14 cellular contexts compared by ENCODE assay signal in genomic region chr15:93861413-93861812, GRCh38.
DNase-seq lines count a peak whose midpoint lies in the region; ATAC-seq, FAIRE-seq and TF ChIP-seq lines count a peak whose summit lies in the region.
"Had no signal": no experiment of that assay in that cellular context is flagged by ENCODE, and none has a peak within 500 bp of the region (broad histone marks: within the 10 kb centered on the region; RNA-seq: fewer than 3 reads in every experiment).

No MANE protein-coding gene starts in this region.

- no peaks in the 10 kb centered on the region for H3K9me3 Mint-ChIP-seq in activated T-helper 2 cell treated with anti-CD3 and anti-CD28 coated beads, Interferon-gamma antibody, Interleukin-2, Interleukin-4, amounts not matched to agents 10 μg/mL and 5 μg/mL and 100 μg/mL, durations not matched to agents 14 hours and 24 hours and 36 hours
- H3K9me3 Mint-ChIP-seq: activated T-helper 1 cell treated with anti-CD3 and anti-CD28 coated beads, Interleukin-12 subunit alpha, Interleukin-12 subunit beta, Interleukin-2, Interleukin-4 antibody, amounts not matched to agents 30 ng/mL and 10 ng/mL and 1 ng/mL, durations not matched to agents 14 hours and 24 hours and 36 hours; nephron had no signal

- FAIRE-seq in GM12878 (lab: Jason Lieb, UNC) (no peak), small intestine (lab: Jason Lieb, UNC) (no peak)

- H3K4me3 ChIP-seq in GM12878, result no peak overlapping the region
- H3K4me3 ChIP-seq in small intestine (ENCODE audit: low read depth in 1 of 2, low read length in 2 of 2), result no peak overlapping the region
- H3K4me3 ChIP-seq: lower lobe of right lung had no signal

- in situ Hi-C loops in KBM-7 (cut with MboI; ENCODE audit: low pct_unique_long_range_greater_than_20kb, low sequenced_read_pairs) (no loop called here), GM12878 (cut with MboI) (no loop called here)

- no TSS peak for BruUV-seq in GM12878 (replicated peaks; lab: Mats Ljungman, UMichigan)

- no peak for TF ChIP-seq POLR2A in GM12878 (IDR thresholded peaks at IDR 0.05; ENCODE audit: low read depth, low read length)

- H3K27me3 Mint-ChIP-seq in activated T-helper 2 cell treated with anti-CD3 and anti-CD28 coated beads, Interferon-gamma antibody, Interleukin-2, Interleukin-4, amounts not matched to agents 10 μg/mL and 5 μg/mL and 100 μg/mL, durations not matched to agents 14 hours and 24 hours and 36 hours (ENCODE audit: low read depth), result peaks cover 16% of the 10 kb centered on the region

- H3K27ac ChIP-seq in GM12878 (ENCODE audit: control insufficient read depth, insufficient read depth), result no peak overlapping the region
- H3K27ac ChIP-seq in small intestine (ENCODE audit: low read depth in 1 of 2, low read length in 1 of 2), result no peak overlapping the region

- no peak overlapping the region for H2AFZ ChIP-seq in GM12878 (ENCODE audit: control insufficient read depth, low read depth, low read length)

- H3K4me2 ChIP-seq in GM12878 (ENCODE audit: control insufficient read depth, insufficient read depth), result no peak overlapping the region

- 64% methylated on average over 10 of the region's 10 CpGs for WGBS in GM12878 (ENCODE audit: insufficient coverage, insufficient replicate concordance, low lambda C conversion rate, missing lambda C conversion rate)
- 79 to 89% (median 83%) methylated on average over 10 of the region's 10 CpGs for WGBS in small intestine, 3 donors

- H3K9me3 ChIP-seq in GM12878 (replicated peaks; ENCODE audit: control insufficient read depth, insufficient read depth, low read length) (no peaks in the 10 kb centered on the region), small intestine (ENCODE audit: control insufficient read depth, low read depth) (no peaks in the 10 kb centered on the region)
- H3K9me3 ChIP-seq: lower lobe of right lung had no signal

- no peaks in the 10 kb centered on the region for H3K4me1 ChIP-seq in GM12878 (ENCODE audit: control insufficient read depth, insufficient read depth, low read length)
- no peaks in the 10 kb centered on the region for H3K4me1 ChIP-seq in small intestine (ENCODE audit: control insufficient read depth in 2 of 2, insufficient read depth in 1 of 2, low read depth in 1 of 2, low read length in 1 of 2)

- POLR2A ChIA-PET in GM12878 (lab: Charles Lee), result no interaction called here

- CTCF ChIA-PET in GM12878 (lab: Yijun Ruan, JAX), result no interaction called here

- SMC1A ChIA-PET in GM12878 (lab: Charles Lee; ENCODE audit: uncharacterized antibody, unreplicated experiment), result no interaction called here

- DNase-seq in KBM-7, result peak; percentile 15
- no peak for DNase-seq in GM12878 (ENCODE audit: low read depth, low spot score)
- peak; percentile 10 for DNase-seq in small intestine
- no peak for DNase-seq in NAMALWA (ENCODE audit: low spot score)
- DNase-seq in H4 (ENCODE audit: low spot score), result no peak
- DNase-seq in 8988T, result no peak
- no peak for DNase-seq in activated T-helper 2 cell treated with anti-CD3 and anti-CD28 coated beads, Interferon-gamma antibody, Interleukin-2, Interleukin-4, amounts not matched to agents 10 μg/mL and 5 μg/mL and 100 μg/mL, durations not matched to agents 14 hours and 24 hours and 36 hours (ENCODE audit: low spot score)
- DNase-seq: GF-D8, HCEC 1CT, T-helper 9 cell had no signal

- no peaks in the 10 kb centered on the region for H4K20me1 ChIP-seq in GM12878 (ENCODE audit: control insufficient read depth, insufficient read depth)

- no peaks in the 10 kb centered on the region for H3K36me3 Mint-ChIP-seq in activated T-helper 2 cell treated with anti-CD3 and anti-CD28 coated beads, Interferon-gamma antibody, Interleukin-2, Interleukin-4, amounts not matched to agents 10 μg/mL and 5 μg/mL and 100 μg/mL, durations not matched to agents 14 hours and 24 hours and 36 hours (ENCODE audit: low read depth)

- intact Hi-C loops in GM12878 (cut with micrococcal nuclease; ENCODE audit: unreplicated experiment), result no loop called here
- intact Hi-C loops in activated T-helper 2 cell treated with anti-CD3 and anti-CD28 coated beads, Interferon-gamma antibody, Interleukin-2, Interleukin-4, amounts not matched to agents 10 μg/mL and 5 μg/mL and 100 μg/mL, durations not matched to agents 14 hours and 24 hours and 36 hours (cut with micrococcal nuclease), result no loop called here

- H3K36me3 ChIP-seq in GM12878 (ENCODE audit: control insufficient read depth in 2 of 2, insufficient read depth in 2 of 2, low read length in 1 of 2) (no peaks in the 10 kb centered on the region), small intestine (ENCODE audit: control insufficient read depth in 2 of 2, insufficient read depth in 2 of 2, low read length in 2 of 2) (no peaks in the 10 kb centered on the region)
- H3K36me3 ChIP-seq: lower lobe of right lung had no signal

- no peak overlapping the region for H3K4me3 Mint-ChIP-seq in activated T-helper 2 cell treated with anti-CD3 and anti-CD28 coated beads, Interferon-gamma antibody, Interleukin-2, Interleukin-4, amounts not matched to agents 10 μg/mL and 5 μg/mL and 100 μg/mL, durations not matched to agents 14 hours and 24 hours and 36 hours (ENCODE audit: low read depth)
- H3K4me3 Mint-ChIP-seq: activated T-helper 1 cell treated with anti-CD3 and anti-CD28 coated beads, Interleukin-12 subunit alpha, Interleukin-12 subunit beta, Interleukin-2, Interleukin-4 antibody, amounts not matched to agents 30 ng/mL and 10 ng/mL and 1 ng/mL, durations not matched to agents 14 hours and 24 hours and 36 hours; nephron had no signal

- peaks cover 9% of the 10 kb centered on the region for H3K4me1 Mint-ChIP-seq in activated T-helper 2 cell treated with anti-CD3 and anti-CD28 coated beads, Interferon-gamma antibody, Interleukin-2, Interleukin-4, amounts not matched to agents 10 μg/mL and 5 μg/mL and 100 μg/mL, durations not matched to agents 14 hours and 24 hours and 36 hours (ENCODE audit: low read depth)

- H3K9ac ChIP-seq in GM12878 (ENCODE audit: control insufficient read depth, insufficient read depth, low read length), result no peak overlapping the region

- no peaks in the 10 kb centered on the region for H3K79me2 ChIP-seq in GM12878 (ENCODE audit: control insufficient read depth, insufficient read depth, low read length)

- H3K27me3 ChIP-seq in GM12878 (replicated peaks in 1 of 2; ENCODE audit: control insufficient read depth in 2 of 2, insufficient read depth in 2 of 2, low read length in 1 of 2), result no peaks in the 10 kb centered on the region
- H3K27me3 ChIP-seq in small intestine (ENCODE audit: control insufficient read depth in 2 of 2, insufficient read depth in 2 of 2, low read length in 2 of 2), result no peaks in the 10 kb centered on the region

- ATAC-seq in GM18498 (IDR thresholded peaks at IDR 0.05; ENCODE audit: unreplicated experiment) (peak; percentile 58), GM12878 (peak; percentile 54)

- RAD21 ChIA-PET in GM12878 (lab: Charles Lee; ENCODE audit: unreplicated experiment), result no interaction called here

- TF ChIP-seq CTCF in GM12878 (IDR thresholded peaks at IDR 0.05 in 2 of 3, conservative IDR thresholded peaks at IDR 0.05 in 1 of 3; ENCODE audit: control insufficient read depth in 2 of 3, extremely low read depth in 1 of 3, insufficient read depth in 1 of 3, low read depth in 3 of 3, low read length in 3 of 3), result no peak

- TF ChIP-seq EP300 in GM12878 (IDR thresholded peaks at IDR 0.05; ENCODE audit: borderline replicate concordance in 1 of 2, control insufficient read depth in 1 of 2, low read depth in 2 of 2, low read length in 2 of 2), result no peak

- H3K27ac Mint-ChIP-seq in activated T-helper 2 cell treated with anti-CD3 and anti-CD28 coated beads, Interferon-gamma antibody, Interleukin-2, Interleukin-4, amounts not matched to agents 10 μg/mL and 5 μg/mL and 100 μg/mL, durations not matched to agents 14 hours and 24 hours and 36 hours, result no peak overlapping the region
- H3K27ac Mint-ChIP-seq: activated T-helper 1 cell treated with anti-CD3 and anti-CD28 coated beads, Interleukin-12 subunit alpha, Interleukin-12 subunit beta, Interleukin-2, Interleukin-4 antibody, amounts not matched to agents 30 ng/mL and 10 ng/mL and 1 ng/mL, durations not matched to agents 14 hours and 24 hours and 36 hours; nephron had no signal

- TF ChIP-seq RAD21 in GM12878 (IDR thresholded peaks at IDR 0.05; ENCODE audit: insufficient read depth, low read depth, low read length), result no peak

TF ChIP-seq in GM12878, 131 proteins besides CTCF, POLR2A, EP300 and RAD21 (continues in another document):
- TF ChIP-seq ZZZ3 (IDR thresholded peaks at IDR 0.05; ENCODE audit: control insufficient read depth, insufficient read length, low read depth) (no peak), USF2 (IDR thresholded peaks at IDR 0.05; ENCODE audit: borderline replicate concordance, low read depth, low read length) (no peak)

Comparison
In these comparisons a context has a peak if more than half of its experiments do, and no peak if none do; other contexts are left out.
1. DNase-seq: peak in KBM-7 (single experiment) and small intestine (single experiment); none in GM12878 (single experiment), NAMALWA (single experiment), H4 (single experiment), 8988T (single experiment) and activated T-helper 2 cell treated with anti-CD3 and anti-CD28 coated beads, Interferon-gamma antibody, Interleukin-2, Interleukin-4, amounts not matched to agents 10 μg/mL and 5 μg/mL and 100 μg/mL, durations not matched to agents 14 hours and 24 hours and 36 hours (single experiment).